9 cellular contexts compared by ENCODE assay signal in the genomic region with DNA sequence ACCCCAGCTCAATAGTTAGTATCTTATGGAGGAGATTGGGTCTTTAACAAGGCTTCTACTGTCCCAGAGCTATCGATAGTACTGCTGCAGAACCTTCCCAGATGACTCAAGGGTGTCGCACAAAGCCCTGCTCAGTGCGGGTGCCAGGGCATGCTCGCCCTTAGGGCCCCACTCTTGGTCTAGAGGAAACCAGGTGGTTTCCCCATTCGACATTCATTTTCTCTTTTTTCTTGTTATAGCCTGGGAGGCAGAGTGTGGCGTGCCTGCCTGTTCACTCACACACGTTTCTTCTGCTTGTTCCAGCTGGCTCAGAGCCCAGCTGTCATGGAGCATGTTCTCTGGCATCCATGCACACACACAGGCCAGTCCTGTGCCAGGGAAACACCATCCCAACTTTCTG.
DNase-seq lines count a peak whose midpoint lies in the region; ATAC-seq lines count a peak whose summit lies in the region.
"Had no signal": no experiment of that assay in that cellular context is flagged by ENCODE, and none has a peak within 500 bp of the region (broad histone marks: within the 10 kb centered on the region; RNA-seq: fewer than 3 reads in every experiment).

No MANE protein-coding gene starts in this region.

- peak; percentile 72 for ATAC-seq in HG03039 (IDR thresholded peaks at IDR 0.05; ENCODE audit: unreplicated experiment)
- ATAC-seq in activated T-cell treated with anti-CD3 and anti-CD28 coated beads, Interleukin-2, amount 50 U/mL, for 4 hours: peak; percentile 94 to 95

- no peak overlapping the region for H3K4me3 Mint-ChIP-seq in activated T-cell treated with anti-CD3 and anti-CD28 coated beads, Interleukin-2, amount 50 U/mL, for 4 hours

- H3K36me3 Mint-ChIP-seq in activated T-cell treated with anti-CD3 and anti-CD28 coated beads, Interleukin-2, amount 50 U/mL, for 4 hours (ENCODE audit: insufficient read depth): no peaks in the 10 kb centered on the region

- peak; percentile 24 for DNase-seq in NCI-H345 (lab: John Stamatoyannopoulos, UW)
- no peak for DNase-seq in NCI-H345 treated with DMSO at 0.1 percent for 48 hours (lab: John Stamatoyannopoulos, UW; ENCODE audit: unreplicated experiment)
- no peak for DNase-seq in activated T-cell treated with anti-CD3 and anti-CD28 coated beads, Interleukin-2, amount 50 U/mL, for 4 hours
- DNase-seq in stimulated activated CD4-positive, alpha-beta T cell treated with anti-CD3 and anti-CD28 coated beads, Interleukin-4, amount 100 ng/mL, for 24 hours: peak; percentile 68
- no peak for DNase-seq in HUDEP-2 (lab: John Stamatoyannopoulos, UW; ENCODE audit: unreplicated experiment in 76 of 76)
- no peak for DNase-seq in T1000 (lab: John Stamatoyannopoulos, UW)
- no peak for DNase-seq in cerebellar nuclear complex (lab: John Stamatoyannopoulos, UW)
- DNase-seq: GM23248 had no signal

- no peaks in the 10 kb centered on the region for H3K27me3 Mint-ChIP-seq in activated T-cell treated with anti-CD3 and anti-CD28 coated beads, Interleukin-2, amount 50 U/mL, for 4 hours (ENCODE audit: low read depth)

- H3K4me1 Mint-ChIP-seq in activated T-cell treated with anti-CD3 and anti-CD28 coated beads, Interleukin-2, amount 50 U/mL, for 4 hours (ENCODE audit: low read depth): peaks cover 15% of the 10 kb centered on the region

- peaks cover 3% of the 10 kb centered on the region for H3K9me3 Mint-ChIP-seq in activated T-cell treated with anti-CD3 and anti-CD28 coated beads, Interleukin-2, amount 50 U/mL, for 4 hours

Comparison
In these comparisons a context has a peak if more than half of its experiments do, and no peak if none do; other contexts are left out.
1. DNase-seq: peak in NCI-H345 (single experiment) and stimulated activated CD4-positive, alpha-beta T cell treated with anti-CD3 and anti-CD28 coated beads, Interleukin-4, amount 100 ng/mL, for 24 hours (single experiment); none in NCI-H345 treated with DMSO at 0.1 percent for 48 hours (single experiment), activated T-cell treated with anti-CD3 and anti-CD28 coated beads, Interleukin-2, amount 50 U/mL, for 4 hours (single experiment), HUDEP-2 (0 of 76), T1000 (single experiment) and cerebellar nuclear complex (0 of 2).